In the genomic region with DNA sequence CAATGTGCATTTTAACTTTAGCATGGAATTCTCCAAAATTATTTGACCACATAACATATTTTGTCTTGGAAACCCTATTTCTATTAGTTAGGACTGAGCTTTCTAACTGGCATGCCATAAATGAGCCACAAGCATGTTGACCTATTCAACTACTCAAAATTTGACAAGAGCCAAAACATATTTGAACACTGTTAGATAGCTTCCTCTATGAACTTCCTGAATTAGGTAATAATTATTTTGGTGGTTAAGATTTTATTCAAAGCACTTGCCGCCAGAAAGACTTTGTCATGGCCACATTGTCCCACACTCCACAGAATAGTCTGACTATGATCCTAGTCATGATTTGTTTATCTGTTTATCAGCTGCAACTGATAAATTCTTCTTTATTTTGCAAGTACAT, we compare ENCODE assay signal across 19 cellular contexts. TPM values are rescaled to one million over a fixed set of nuclear protein-coding genes. Genes with fewer than 3 reads are reported as not detected.
DNase-seq lines count a peak whose midpoint lies in the region; ATAC-seq and TF ChIP-seq lines count a peak whose summit lies in the region.
"Had no signal": no experiment of that assay in that cellular context is flagged by ENCODE, and none has a peak within 500 bp of the region (broad histone marks: within the 10 kb centered on the region; RNA-seq: fewer than 3 reads in every experiment).

No MANE protein-coding gene starts in this region.

- H3K4me3 Mint-ChIP-seq in stimulated activated naive B cell treated with anti-CD40 and anti-IgM and Interleukin-4, amounts not matched to agents 10 μg/mL and 1 μg/mL and 100 μg/mL, for 72 hours: no peak overlapping the region
- H3K4me3 Mint-ChIP-seq: CD4-positive, alpha-beta T cell; H9 had no signal

- POLR2A ChIA-PET in GM10248 (lab: Yijun Ruan, JAX): no interaction called here

- H3K9me3 Mint-ChIP-seq in stimulated activated naive B cell treated with anti-CD40 and anti-IgM and Interleukin-4, amounts not matched to agents 10 μg/mL and 1 μg/mL and 100 μg/mL, for 72 hours: peaks cover 0 to 1% of the 10 kb centered on the region in 2 donors
- H3K9me3 Mint-ChIP-seq: CD4-positive, alpha-beta T cell had no signal

- no peaks in the 10 kb centered on the region for H3K36me3 Mint-ChIP-seq in stimulated activated naive B cell treated with anti-CD40 and anti-IgM and Interleukin-4, amounts not matched to agents 10 μg/mL and 1 μg/mL and 100 μg/mL, for 72 hours

- peak; percentile 9 to 46 for DNase-seq in NOMO-1 (lab: John Stamatoyannopoulos, UW; ENCODE audit: unreplicated experiment in 2 of 2)
- peak; percentile 25 for DNase-seq in dermis blood vessel endothelial cell
- no peak for DNase-seq in stimulated activated naive B cell treated with anti-CD40 and anti-IgM and Interleukin-4, amounts not matched to agents 10 μg/mL and 1 μg/mL and 100 μg/mL, for 72 hours
- no peak for DNase-seq in HPDE6-E6E7 (ENCODE audit: extremely low spot score)
- no peak for DNase-seq in activated CD8-positive, alpha-beta memory T cell treated with anti-CD3 and anti-CD28 coated beads, Interleukin-2, amount 50 U/mL, for 4 hours
- no peak for DNase-seq in GM10248 (ENCODE audit: extremely low spot score)
- DNase-seq: CD4-positive, alpha-beta T cell; H9; KG1; NCI-H1048; NCI-H146; NCI-H2081; NCI-H748 treated with DMSO at 0.1 percent for 48 hours; Peyer's patch; T-helper 1 cell had no signal

- ATAC-seq in GM18861 (IDR thresholded peaks at IDR 0.05; ENCODE audit: unreplicated experiment): peak; percentile 51
- peak; percentile 51 to 63 for ATAC-seq in stimulated activated naive B cell treated with anti-CD40 and anti-IgM and Interleukin-4, amounts not matched to agents 10 μg/mL and 1 μg/mL and 100 μg/mL, for 72 hours (replicated peaks)
- no peak for ATAC-seq in HG03460 (IDR thresholded peaks at IDR 0.05; ENCODE audit: unreplicated experiment)
- ATAC-seq: HepG2, Right ventricle myocardium inferior had no signal

- peaks cover 25 to 35% of the 10 kb centered on the region in 2 donors for H3K27me3 Mint-ChIP-seq in stimulated activated naive B cell treated with anti-CD40 and anti-IgM and Interleukin-4, amounts not matched to agents 10 μg/mL and 1 μg/mL and 100 μg/mL, for 72 hours

- H3K4me1 Mint-ChIP-seq in stimulated activated naive B cell treated with anti-CD40 and anti-IgM and Interleukin-4, amounts not matched to agents 10 μg/mL and 1 μg/mL and 100 μg/mL, for 72 hours: peaks cover 9 to 23% of the 10 kb centered on the region in 2 donors

- H3K27ac Mint-ChIP-seq in stimulated activated naive B cell treated with anti-CD40 and anti-IgM and Interleukin-4, amounts not matched to agents 10 μg/mL and 1 μg/mL and 100 μg/mL, for 72 hours: no peak overlapping the region
- H3K27ac Mint-ChIP-seq: CD4-positive, alpha-beta T cell had no signal

- CTCF ChIA-PET in GM10248 (lab: Yijun Ruan, JAX): interaction anchor here (7.6 to 10.0 kb wide), 2 partner anchors 17 to 108 kb away, joined by 95 to 144 read pairs; no protein-coding TSS in a partner anchor

- no peak for TF ChIP-seq CTCF in GM10248 (IDR thresholded peaks at IDR 0.05; ENCODE audit: control extremely low read depth, extremely low read depth, low read depth, missing control alignments)

RNA-seq across cellular contexts. Expression of a gene that starts 23.1 kb away (rescaled TPM):
- 21.3 and 35.1 TPM in 2 replicates for total RNA-seq in dermis blood vessel endothelial cell

Comparison
In these comparisons a context has a peak if more than half of its experiments do, and no peak if none do; other contexts are left out.
1. DNase-seq: peak in NOMO-1 (2 of 2) and dermis blood vessel endothelial cell (single experiment); none in stimulated activated naive B cell treated with anti-CD40 and anti-IgM and Interleukin-4, amounts not matched to agents 10 μg/mL and 1 μg/mL and 100 μg/mL, for 72 hours (single experiment), HPDE6-E6E7 (single experiment), activated CD8-positive, alpha-beta memory T cell treated with anti-CD3 and anti-CD28 coated beads, Interleukin-2, amount 50 U/mL, for 4 hours (single experiment) and GM10248 (single experiment).